In the genomic region with DNA sequence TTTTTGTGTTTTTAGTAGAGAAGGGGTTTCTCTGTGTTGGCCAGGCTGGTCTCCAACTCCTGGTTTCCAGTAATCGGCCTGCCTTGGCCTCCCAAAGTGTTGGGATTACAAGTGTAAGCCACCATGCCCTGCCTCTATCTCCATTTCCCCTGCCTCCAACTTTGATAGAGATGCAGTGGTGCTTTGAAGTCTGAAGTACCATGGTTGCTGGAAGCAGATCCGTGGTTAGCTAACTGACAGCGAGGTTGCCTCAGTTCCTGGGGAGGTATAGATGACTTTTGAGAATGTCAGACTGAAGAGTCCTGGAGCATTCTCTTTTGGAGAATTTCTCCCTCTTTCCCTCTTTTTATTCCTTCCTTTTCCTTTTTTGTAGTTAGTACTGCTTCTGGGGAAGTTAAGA, we compare ENCODE assay signal across 20 cellular contexts.
A peak's percentile ranks its signal among the peaks of the same experiment; 100 is the strongest.
DNase-seq lines count a peak whose midpoint lies in the region; ATAC-seq and TF ChIP-seq lines count a peak whose summit lies in the region.
"Had no signal": no experiment of that assay in that cellular context is flagged by ENCODE, and none has a peak within 500 bp of the region (broad histone marks: within the 10 kb centered on the region; RNA-seq: fewer than 3 reads in every experiment).

No MANE protein-coding gene starts in this region.

- H4K20me1 ChIP-seq in Loucy (ENCODE audit: insufficient read depth, low read length, poor library complexity, severe bottlenecking), result no peaks in the 10 kb centered on the region

- no peaks in the 10 kb centered on the region for H3F3A ChIP-seq in Loucy (ENCODE audit: low read depth)

- CTCF ChIA-PET in activated naive CD4-positive, alpha-beta T cell treated with anti-CD3 and anti-CD28 coated beads, Interleukin-2, amount 10 ng/mL, durations not matched to agents 7 days and 5 days (lab: Charles Lee), result interaction anchor here (0.6 to 4.8 kb wide), 7 partner anchors 8 to 134 kb away, joined by 3 to 43 read pairs (median 5); a partner anchor contains a TSS
- CTCF ChIA-PET in CD8-positive, alpha-beta T cell (lab: Charles Lee), result interaction anchor here (0.8 to 3.4 kb wide), 6 partner anchors 14 to 134 kb away, joined by 3 to 21 read pairs (median 6); a partner anchor contains a TSS
- CTCF ChIA-PET in naive thymus-derived CD4-positive, alpha-beta T cell (lab: Charles Lee), result interaction anchor here (1.4 to 4.5 kb wide), 3 partner anchors 89 to 133 kb away, joined by 6 to 45 read pairs (median 8); no protein-coding TSS in a partner anchor

- peaks cover 14% of the 10 kb centered on the region for H3K36me3 Mint-ChIP-seq in activated naive CD4-positive, alpha-beta T cell treated with anti-CD3 and anti-CD28 coated beads, Interleukin-2, amount 10 ng/mL, durations not matched to agents 7 days and 5 days
- peaks cover 22% of the 10 kb centered on the region for H3K36me3 Mint-ChIP-seq in CD8-positive, alpha-beta T cell
- H3K36me3 Mint-ChIP-seq in naive thymus-derived CD4-positive, alpha-beta T cell, result peaks cover 4 to 29% (median 13%) of the 10 kb centered on the region in 5 donors

- peak overlapping the region; percentile 5 for H3K27ac Mint-ChIP-seq in activated naive CD4-positive, alpha-beta T cell treated with anti-CD3 and anti-CD28 coated beads, Interleukin-2, amount 10 ng/mL, durations not matched to agents 7 days and 5 days
- H3K27ac Mint-ChIP-seq in CD8-positive, alpha-beta T cell, result peak overlapping the region; percentile 69
- H3K27ac Mint-ChIP-seq in naive thymus-derived CD4-positive, alpha-beta T cell, result peak overlapping the region; percentile 12 to 86 (median 63)

- TF ChIP-seq CTCF in CD8-positive, alpha-beta T cell (IDR thresholded peaks at IDR 0.05), result no peak
- TF ChIP-seq CTCF in Loucy (conservative IDR thresholded peaks at IDR 0.05; ENCODE audit: low read length), result no peak

- H2AFZ ChIP-seq in Loucy (ENCODE audit: low read length), result no peak overlapping the region
- H2AFZ ChIP-seq: PC-9 had no signal

- peaks cover 75% of the 10 kb centered on the region for H3K4me1 Mint-ChIP-seq in activated naive CD4-positive, alpha-beta T cell treated with anti-CD3 and anti-CD28 coated beads, Interleukin-2, amount 10 ng/mL, durations not matched to agents 7 days and 5 days
- H3K4me1 Mint-ChIP-seq in CD8-positive, alpha-beta T cell (ENCODE audit: low read depth), result peaks cover 91% of the 10 kb centered on the region
- peaks cover 58 to 97% (median 94%) of the 10 kb centered on the region in 7 donors for H3K4me1 Mint-ChIP-seq in naive thymus-derived CD4-positive, alpha-beta T cell

- no peaks in the 10 kb centered on the region for H3K27me3 Mint-ChIP-seq in activated naive CD4-positive, alpha-beta T cell treated with anti-CD3 and anti-CD28 coated beads, Interleukin-2, amount 10 ng/mL, durations not matched to agents 7 days and 5 days
- H3K27me3 Mint-ChIP-seq in CD8-positive, alpha-beta T cell (ENCODE audit: low read depth), result no peaks in the 10 kb centered on the region
- H3K27me3 Mint-ChIP-seq in naive thymus-derived CD4-positive, alpha-beta T cell, result no peaks in the 10 kb centered on the region

- no peak overlapping the region for H3K4me3 ChIP-seq in CD8-positive, alpha-beta T cell (ENCODE audit: low read depth, low read length)
- H3K4me3 ChIP-seq in Loucy (ENCODE audit: low read length, poor library complexity, severe bottlenecking), result no peak overlapping the region
- no peak overlapping the region for H3K4me3 ChIP-seq in naive thymus-derived CD4-positive, alpha-beta T cell (ENCODE audit: low read length)
- H3K4me3 ChIP-seq: K562, PC-9 had no signal

- H3K9me3 Mint-ChIP-seq in activated naive CD4-positive, alpha-beta T cell treated with anti-CD3 and anti-CD28 coated beads, Interleukin-2, amount 10 ng/mL, durations not matched to agents 7 days and 5 days, result no peaks in the 10 kb centered on the region
- no peaks in the 10 kb centered on the region for H3K9me3 Mint-ChIP-seq in CD8-positive, alpha-beta T cell
- peaks cover 0 to 2% (median 0%) of the 10 kb centered on the region in 11 donors for H3K9me3 Mint-ChIP-seq in naive thymus-derived CD4-positive, alpha-beta T cell

- peaks cover 76% of the 10 kb centered on the region for H3K4me1 ChIP-seq in CD8-positive, alpha-beta T cell (ENCODE audit: insufficient read depth, low read length)
- H3K4me1 ChIP-seq in Loucy (ENCODE audit: insufficient read depth, low read length, poor library complexity, severe bottlenecking), result peaks cover 43% of the 10 kb centered on the region
- peaks cover 27 to 40% of the 10 kb centered on the region in 2 donors for H3K4me1 ChIP-seq in naive thymus-derived CD4-positive, alpha-beta T cell (ENCODE audit: control insufficient read depth in 2 of 2, insufficient read depth in 2 of 2, low read length in 2 of 2)

- ATAC-seq in CD8-positive, alpha-beta T cell, result no peak
- ATAC-seq in naive thymus-derived CD4-positive, alpha-beta T cell, result no peak
- ATAC-seq: K562 had no signal

- DNase-seq in activated naive CD4-positive, alpha-beta T cell treated with anti-CD3 and anti-CD28 coated beads, Interleukin-2, amount 10 ng/mL, durations not matched to agents 7 days and 5 days, result peak; percentile 31
- DNase-seq in activated naive CD4-positive, alpha-beta T cell treated with anti-CD3 and anti-CD28 coated beads, Interleukin-2, amount 50 U/mL, for 16 hours, result no peak
- DNase-seq in CD8-positive, alpha-beta T cell, result no peak
- DNase-seq in naive thymus-derived CD4-positive, alpha-beta T cell, result no peak
- DNase-seq in activated effector memory CD4-positive, alpha-beta T cell treated with Interleukin-2 at 50 U/mL for 16 hours, result no peak
- no peak for DNase-seq in NAMALWA (ENCODE audit: low spot score)
- DNase-seq: ACHN, C1 segment of cervical spinal cord, COR-L47, DMS 273 treated with DMSO at 0.1 percent for 48 hours, GDM1, MV-4-11, NCI-H1417, NCI-H187 treated with DMSO at 0.1 percent for 48 hours, NCI-H345, NCI-H526, PC-9 had no signal

- intact Hi-C loops in CD8-positive, alpha-beta T cell (cut with DNase I, micrococcal nuclease), result loop anchor here (2.0 to 5.0 kb wide), 2 partner anchors 36 to 41 kb away; no protein-coding TSS in a partner anchor
- intact Hi-C loops in naive thymus-derived CD4-positive, alpha-beta T cell (cut with micrococcal nuclease), result loop anchor here in 1 of 2 donors (2.0 kb wide), 1 partner anchor 14 kb away; no protein-coding TSS in a partner anchor

- H3K4me2 ChIP-seq in Loucy (ENCODE audit: low read depth, low read length, poor library complexity, severe bottlenecking), result peak overlapping the region; percentile 29
- H3K4me2 ChIP-seq: PC-9 had no signal

- H3K9me2 ChIP-seq in Loucy (replicated peaks; ENCODE audit: low read depth, low read length), result no peaks in the 10 kb centered on the region

- H3K27ac ChIP-seq in CD8-positive, alpha-beta T cell (ENCODE audit: low read depth, low read length), result no peak overlapping the region
- no peak overlapping the region for H3K27ac ChIP-seq in naive thymus-derived CD4-positive, alpha-beta T cell (ENCODE audit: low read depth, low read length)
- H3K27ac ChIP-seq: PC-9, RWPE1 had no signal

- peak overlapping the region; percentile 9 for H3K9ac ChIP-seq in Loucy (ENCODE audit: low read depth, low read length, poor library complexity, severe bottlenecking)

- POLR2A ChIA-PET in CD8-positive, alpha-beta T cell (lab: Charles Lee), result interaction anchor here (1.3 to 3.0 kb wide), 2 partner anchors 35 to 128 kb away, joined by 3 to 15 read pairs; a partner anchor contains a TSS
- POLR2A ChIA-PET in naive thymus-derived CD4-positive, alpha-beta T cell (lab: Charles Lee), result interaction anchor here (0.6 to 2.0 kb wide), 4 partner anchors 13 to 128 kb away, joined by 3 to 14 read pairs (median 4); a partner anchor contains a TSS

- H3K36me3 ChIP-seq in CD8-positive, alpha-beta T cell (ENCODE audit: insufficient read depth, low read length), result no peaks in the 10 kb centered on the region
- H3K36me3 ChIP-seq in Loucy (ENCODE audit: insufficient read depth, low read length), result peaks cover 9% of the 10 kb centered on the region; the same call in 1 of the 2 replicates
- no peaks in the 10 kb centered on the region for H3K36me3 ChIP-seq in naive thymus-derived CD4-positive, alpha-beta T cell (ENCODE audit: control insufficient read depth in 2 of 3, insufficient read depth in 3 of 3, low read length in 3 of 3)

- H3K27me3 ChIP-seq in CD8-positive, alpha-beta T cell (ENCODE audit: insufficient read depth, low read length), result no peaks in the 10 kb centered on the region
- H3K27me3 ChIP-seq in Loucy (ENCODE audit: insufficient read depth, low read length, poor library complexity, severe bottlenecking), result no peaks in the 10 kb centered on the region
- H3K27me3 ChIP-seq in naive thymus-derived CD4-positive, alpha-beta T cell (ENCODE audit: control insufficient read depth in 2 of 2, insufficient read depth in 2 of 2, low read length in 2 of 2), result no peaks in the 10 kb centered on the region

- no peak overlapping the region for H3K4me3 Mint-ChIP-seq in activated naive CD4-positive, alpha-beta T cell treated with anti-CD3 and anti-CD28 coated beads, Interleukin-2, amount 10 ng/mL, durations not matched to agents 7 days and 5 days
- H3K4me3 Mint-ChIP-seq in CD8-positive, alpha-beta T cell, result no peak overlapping the region
- H3K4me3 Mint-ChIP-seq in naive thymus-derived CD4-positive, alpha-beta T cell, result peak overlapping the region in 8 of 10 donors; percentile 13 to 51 (median 34)

- peaks cover 94% of the 10 kb centered on the region for H3K79me2 ChIP-seq in Loucy (ENCODE audit: insufficient read depth, low read length)

- no peaks in the 10 kb centered on the region for H3K9me3 ChIP-seq in CD8-positive, alpha-beta T cell (ENCODE audit: low read length)
- H3K9me3 ChIP-seq in Loucy (ENCODE audit: insufficient read depth, low read depth, low read length), result no peaks in the 10 kb centered on the region
- no peaks in the 10 kb centered on the region for H3K9me3 ChIP-seq in naive thymus-derived CD4-positive, alpha-beta T cell (ENCODE audit: control insufficient read depth in 2 of 3, low read length in 3 of 3)

Comparison
In these comparisons a context has a peak if more than half of its experiments do, and no peak if none do; other contexts are left out.
1. H3K27ac Mint-ChIP-seq: peak in every context shown above with its lines; median percentile 69 in CD8-positive, alpha-beta T cell; 63 in naive thymus-derived CD4-positive, alpha-beta T cell; 5 in activated naive CD4-positive, alpha-beta T cell treated with anti-CD3 and anti-CD28 coated beads, Interleukin-2, amount 10 ng/mL, durations not matched to agents 7 days and 5 days.
2. H3K4me3 Mint-ChIP-seq: peak in naive thymus-derived CD4-positive, alpha-beta T cell (8 of 10); none in activated naive CD4-positive, alpha-beta T cell treated with anti-CD3 and anti-CD28 coated beads, Interleukin-2, amount 10 ng/mL, durations not matched to agents 7 days and 5 days (single experiment) and CD8-positive, alpha-beta T cell (single experiment).